In genomic region chr11:46382644-46383403, GRCh38 we compare ENCODE assay signal across 1 cellular context.
TF ChIP-seq lines count a peak whose summit lies in the region.

No MANE protein-coding gene starts in this region.

TF ChIP-seq in GM23338, 12 proteins besides CTCF, POLR2A, EP300 and RAD21 (continued from another document):
- TF ChIP-seq CREB1 (CRISPR knock-in tag; IDR thresholded peaks at IDR 0.05; ENCODE audit: low read depth) (no peak), STAT1 (IDR thresholded peaks at IDR 0.05; ENCODE audit: unreplicated experiment) (no peak), POLR2AphosphoS5 (IDR thresholded peaks at IDR 0.05; ENCODE audit: low read depth) (no peak), ETS1 (IDR thresholded peaks at IDR 0.05) (no peak), EZH2phosphoT487 (IDR thresholded peaks at IDR 0.05; ENCODE audit: unreplicated experiment) (no peak)
